11 cellular contexts compared by ENCODE assay signal in genomic region chr22:44659140-44659539, GRCh38. TPM values are rescaled to one million over a fixed set of nuclear protein-coding genes. Genes with fewer than 3 reads are reported as not detected.
DNase-seq lines count a peak whose midpoint lies in the region; ATAC-seq and TF ChIP-seq lines count a peak whose summit lies in the region.
"Had no signal": no experiment of that assay in that cellular context is flagged by ENCODE, and none has a peak within 500 bp of the region (broad histone marks: within the 10 kb centered on the region; RNA-seq: fewer than 3 reads in every experiment).

No MANE protein-coding gene starts in this region.

- H3K9me3 ChIP-seq in body of pancreas, result no peaks in the 10 kb centered on the region

- TF ChIP-seq CTCF in body of pancreas (IDR thresholded peaks at IDR 0.05), result no peak

- H3K9me3 Mint-ChIP-seq in activated CD4-positive, alpha-beta memory T cell treated with anti-CD3 and anti-CD28 coated beads, Interleukin-2, amount 10 ng/mL, durations not matched to agents 7 days and 5 days, result no peaks in the 10 kb centered on the region

- H3K4me1 ChIP-seq in body of pancreas, result peaks cover 14% of the 10 kb centered on the region

- CTCF ChIA-PET in activated CD4-positive, alpha-beta memory T cell treated with anti-CD3 and anti-CD28 coated beads, Interleukin-2, amount 10 ng/mL, durations not matched to agents 7 days and 5 days (lab: Charles Lee), result interaction anchor here (3.7 kb wide), 1 partner anchor 26 kb away, joined by 14 read pairs; no protein-coding TSS in a partner anchor

- no peak overlapping the region for H3K4me3 ChIP-seq in body of pancreas

- intact Hi-C loops in body of pancreas (cut with DNase I), result no loop called here
- intact Hi-C loops in sciatic nerve (cut with DNase I), result no loop called here

- no peaks in the 10 kb centered on the region for H3K36me3 ChIP-seq in body of pancreas (replicated peaks in 1 of 2; ENCODE audit: insufficient read depth in 1 of 2, low read depth in 2 of 2)

- 41% methylated on average over 6 of the region's 6 CpGs; no CpG with 5 or more reads in 1 of the 2 donors for WGBS in body of pancreas, 2 donors

- no peaks in the 10 kb centered on the region for H3K27me3 ChIP-seq in body of pancreas

- H3K27ac ChIP-seq in body of pancreas, result peak overlapping the region in 1 of 4 donors; percentile 24

- peaks cover 11% of the 10 kb centered on the region for H3K4me1 Mint-ChIP-seq in activated CD4-positive, alpha-beta memory T cell treated with anti-CD3 and anti-CD28 coated beads, Interleukin-2, amount 10 ng/mL, durations not matched to agents 7 days and 5 days

- TF ChIP-seq POLR2A in body of pancreas (IDR thresholded peaks at IDR 0.05), result no peak

- H3K27me3 Mint-ChIP-seq in activated CD4-positive, alpha-beta memory T cell treated with anti-CD3 and anti-CD28 coated beads, Interleukin-2, amount 10 ng/mL, durations not matched to agents 7 days and 5 days, result peaks cover 6% of the 10 kb centered on the region

- H3K27ac Mint-ChIP-seq in activated CD4-positive, alpha-beta memory T cell treated with anti-CD3 and anti-CD28 coated beads, Interleukin-2, amount 10 ng/mL, durations not matched to agents 7 days and 5 days, result no peak overlapping the region

- no peaks in the 10 kb centered on the region for H3K36me3 Mint-ChIP-seq in activated CD4-positive, alpha-beta memory T cell treated with anti-CD3 and anti-CD28 coated beads, Interleukin-2, amount 10 ng/mL, durations not matched to agents 7 days and 5 days (ENCODE audit: low read depth)

- no peak overlapping the region for H3K4me3 Mint-ChIP-seq in activated CD4-positive, alpha-beta memory T cell treated with anti-CD3 and anti-CD28 coated beads, Interleukin-2, amount 10 ng/mL, durations not matched to agents 7 days and 5 days

- POLR2A ChIA-PET in activated CD4-positive, alpha-beta memory T cell treated with anti-CD3 and anti-CD28 coated beads, Interleukin-2, amount 10 ng/mL, durations not matched to agents 7 days and 5 days (lab: Charles Lee), result no interaction called here

- ATAC-seq in body of pancreas (peak; percentile 33), sciatic nerve (peak; percentile 55), GM18502 (IDR thresholded peaks at IDR 0.05; ENCODE audit: poor library complexity, unreplicated experiment) (no peak), HG02970 (IDR thresholded peaks at IDR 0.05; ENCODE audit: low FRiP score, unreplicated experiment) (no peak), GM21528 (IDR thresholded peaks at IDR 0.05; ENCODE audit: low FRiP score, unreplicated experiment) (no peak)

- DNase-seq in EH (ENCODE audit: low read depth), result peak; percentile 47
- DNase-seq in body of pancreas, result no peak
- peak; percentile 70 for DNase-seq in hepatic stellate cell (ENCODE audit: low spot score)
- no peak for DNase-seq in sciatic nerve (ENCODE audit: low spot score)
- DNase-seq in activated CD4-positive, alpha-beta memory T cell treated with anti-CD3 and anti-CD28 coated beads, Interleukin-2, amount 10 ng/mL, durations not matched to agents 7 days and 5 days, result no peak
- DNase-seq: erythroblast, NCI-H187 treated with DMSO at 0.1 percent for 48 hours, T-helper 9 cell had no signal

RNA-seq across cellular contexts. Expression of gene PRR5, which starts 42.9 kb away (rescaled TPM):
- 10 to 100 TPM; 12.5 to 20.4 TPM for total RNA-seq in body of pancreas
- 33.7 TPM for total RNA-seq in sciatic nerve
- total RNA-seq in activated CD4-positive, alpha-beta memory T cell treated with anti-CD3 and anti-CD28 coated beads, Interleukin-2, amount 10 ng/mL, durations not matched to agents 7 days and 5 days, result 10 to 100 TPM; 22.1 to 22.6 TPM

Comparison
In these comparisons a context has a peak if more than half of its experiments do, and no peak if none do; other contexts are left out.
1. DNase-seq: peak in EH (single experiment) and hepatic stellate cell (single experiment); none in body of pancreas (0 of 4), sciatic nerve (single experiment) and activated CD4-positive, alpha-beta memory T cell treated with anti-CD3 and anti-CD28 coated beads, Interleukin-2, amount 10 ng/mL, durations not matched to agents 7 days and 5 days (single experiment).
2. ATAC-seq: peak in body of pancreas (single experiment) and sciatic nerve (single experiment); none in GM18502 (single experiment), HG02970 (single experiment) and GM21528 (single experiment).